Comparison of ENCODE assay signal across 8 cellular contexts in the genomic region with DNA sequence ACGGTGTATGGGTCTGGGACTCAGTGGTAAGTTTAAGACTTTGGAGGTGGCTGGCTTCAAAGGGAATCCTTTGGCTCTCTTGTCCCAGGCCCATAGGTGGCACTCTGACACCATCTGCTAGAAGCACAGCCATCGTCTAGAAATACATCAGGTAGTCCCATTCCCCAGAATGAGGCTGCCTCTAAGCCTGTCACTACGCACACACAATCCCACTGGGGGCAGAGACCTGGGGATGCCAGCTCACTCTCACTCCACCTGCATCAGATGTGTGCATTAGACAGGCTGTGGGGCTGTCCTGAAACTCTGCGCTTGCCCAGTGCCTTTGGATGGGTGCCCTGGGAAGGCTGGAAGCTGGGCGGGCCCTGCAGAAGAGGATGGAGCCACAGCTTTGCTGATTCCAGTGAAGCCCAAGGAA.
A peak's percentile ranks its signal among the peaks of the same experiment; 100 is the strongest.
DNase-seq lines count a peak whose midpoint lies in the region; ATAC-seq and TF ChIP-seq lines count a peak whose summit lies in the region.

No MANE protein-coding gene starts in this region.

- 72 to 77% methylated on average over 5 of the region's 5 CpGs for WGBS in lung, 2 donors

- DNase-seq in AG04449 (ENCODE audit: low read depth, low spot score) (no peak), NCI-H460 (ENCODE audit: extremely low read depth, low read depth) (peak; percentile 41), cerebellar nuclear complex (lab: John Stamatoyannopoulos, UW) (peak; percentile 50 to 81), lung (ENCODE audit: low spot score) (no peak), NCI-H446 treated with DMSO at 0.1 percent for 48 hours (lab: John Stamatoyannopoulos, UW) (no peak)

- no peak overlapping the region for H3K27ac ChIP-seq in lung (ENCODE audit: low read depth in 1 of 2, low read length in 1 of 2)

- POLR2A ChIA-PET in AG04449 (lab: Yijun Ruan, JAX), result no interaction called here

- H3K4me1 ChIP-seq in lung (ENCODE audit: control insufficient read depth in 2 of 2, insufficient read depth in 2 of 2, low read length in 2 of 2), result no peaks in the 10 kb centered on the region

- H3K9me3 ChIP-seq in lung (ENCODE audit: control insufficient read depth in 2 of 2, insufficient read depth in 1 of 2, low read length in 1 of 2), result no peaks in the 10 kb centered on the region

- H3K27me3 ChIP-seq in lung (ENCODE audit: control insufficient read depth, insufficient read depth), result no peaks in the 10 kb centered on the region

- TF ChIP-seq CTCF in AG04449 (IDR thresholded peaks at IDR 0.05; ENCODE audit: insufficient read depth, low read length, missing control alignments), result peak; percentile 79
- peak; percentile 59 for TF ChIP-seq CTCF in GM12873 (IDR thresholded peaks at IDR 0.05; ENCODE audit: insufficient read depth, low read depth, low read length, missing control alignments)
- peak; percentile 19 for TF ChIP-seq CTCF in lung (IDR thresholded peaks at IDR 0.05; ENCODE audit: control extremely low read depth, extremely low read depth)

- ATAC-seq in lung (ENCODE audit: insufficient read depth, low FRiP score), result no peak
- no peak for ATAC-seq in HG03342 (IDR thresholded peaks at IDR 0.05; ENCODE audit: unreplicated experiment)
- ATAC-seq in GM18520 (IDR thresholded peaks at IDR 0.05; ENCODE audit: unreplicated experiment), result no peak

- CTCF ChIA-PET in AG04449 (lab: Yijun Ruan, JAX), result interaction anchor here (0.7 to 6.2 kb wide), 21 partner anchors 9 to 875 kb away, joined by 3 to 27 read pairs (median 5); no protein-coding TSS in a partner anchor

- no peaks in the 10 kb centered on the region for H3K36me3 ChIP-seq in lung (ENCODE audit: control insufficient read depth in 2 of 2, insufficient read depth in 2 of 2, low read length in 2 of 2)

- H3K4me3 ChIP-seq in AG04449 (ENCODE audit: low read depth, low read length) (no peak overlapping the region), lung (no peak overlapping the region)

Comparison
In these comparisons a context has a peak if more than half of its experiments do, and no peak if none do; other contexts are left out.
1. DNase-seq: peak in NCI-H460 (single experiment) and cerebellar nuclear complex (2 of 2); none in AG04449 (single experiment), lung (single experiment) and NCI-H446 treated with DMSO at 0.1 percent for 48 hours (single experiment).
2. CTCF ChIP-seq: peak in every context shown above with its lines; median percentile 79 in AG04449; 59 in GM12873; 19 in lung.